In the genomic region with DNA sequence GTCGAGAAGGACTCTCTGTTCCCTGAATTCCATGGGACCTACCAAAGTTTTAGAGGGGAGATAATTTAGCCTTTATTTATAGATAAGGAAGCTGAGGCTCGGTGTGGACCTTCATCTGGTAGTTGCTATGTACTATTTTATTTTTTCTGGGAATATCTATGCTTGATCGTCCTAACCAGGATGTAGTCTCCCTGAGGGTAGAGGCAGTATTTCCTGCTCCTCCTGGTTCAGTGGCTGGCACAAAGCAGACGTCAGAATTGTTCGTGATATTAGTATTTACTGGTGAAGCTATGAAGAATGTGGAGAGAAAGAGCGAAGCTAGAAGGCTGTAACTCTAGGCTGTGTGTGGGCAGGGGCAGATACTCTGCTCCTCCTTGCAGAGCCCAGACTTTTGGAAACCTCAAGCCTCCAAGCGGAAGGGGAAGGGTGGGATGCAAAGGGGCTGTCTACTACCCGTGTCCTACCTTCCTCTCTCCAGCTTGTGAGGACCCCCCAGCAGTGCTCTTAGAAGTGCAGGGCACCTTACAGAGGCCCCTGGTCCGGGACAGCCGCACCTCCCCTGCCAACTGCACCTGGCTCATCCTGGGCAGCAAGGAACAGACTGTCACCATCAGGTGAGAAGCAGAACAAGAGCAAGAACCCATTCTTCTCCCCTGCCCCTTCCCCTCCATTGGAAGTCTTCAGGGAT, we compare ENCODE assay signal across 8 cellular contexts. TPM values are rescaled to one million over a fixed set of nuclear protein-coding genes. Genes with fewer than 3 reads are reported as not detected.
DNase-seq lines count a peak whose midpoint lies in the region; ATAC-seq, FAIRE-seq and TF ChIP-seq lines count a peak whose summit lies in the region.

No MANE protein-coding gene starts in this region.

- H3K36me3 ChIP-seq in WERI-Rb-1, result no peaks in the 10 kb centered on the region; the same call in 1 of the 2 replicates

- intact Hi-C loops in left colon (cut with DNase I, micrococcal nuclease), result no loop called here

- no peaks in the 10 kb centered on the region for H3K27me3 ChIP-seq in WERI-Rb-1 (ENCODE audit: insufficient read depth, low read depth, severe bottlenecking)

- FAIRE-seq in GM19239 (lab: Jason Lieb, UNC), result no peak

- no peak for TF ChIP-seq CTCF in GM12875 (IDR thresholded peaks at IDR 0.05; ENCODE audit: borderline replicate concordance, insufficient read depth, low read depth, low read length)
- TF ChIP-seq CTCF in WERI-Rb-1 (IDR thresholded peaks at IDR 0.05; ENCODE audit: low read depth, low read length), result no peak
- TF ChIP-seq CTCF in foreskin fibroblast (IDR thresholded peaks at IDR 0.05; ENCODE audit: low read depth, low read length), result no peak

- H3K9me3 ChIP-seq in WERI-Rb-1 (ENCODE audit: severe bottlenecking), result no peaks in the 10 kb centered on the region

- H3K27ac ChIP-seq in WERI-Rb-1, result peak overlapping the region; percentile 78; the same call in 1 of the 2 replicates

- H3K4me3 ChIP-seq in GM12875 (ENCODE audit: low read depth, low read length) (peak overlapping the region; percentile 73), WERI-Rb-1 (ENCODE audit: low read depth, low read length) (no peak overlapping the region; the same call in 1 of the 2 replicates), foreskin fibroblast (ENCODE audit: low read depth in 1 of 2, low read length in 2 of 2) (peak overlapping the region; percentile 86 to 87), skeletal muscle cell (ENCODE audit: low read depth, low read length) (peak overlapping the region; percentile 90)

- DNase-seq in WERI-Rb-1 (no peak), foreskin fibroblast (no peak), skeletal muscle cell (ENCODE audit: low read depth) (no peak), GM19239 (ENCODE audit: insufficient read length, low spot score) (no peak), left colon (no peak)

- ATAC-seq in GM18498 (IDR thresholded peaks at IDR 0.05; ENCODE audit: unreplicated experiment) (no peak), left colon (no peak), GM21529 (IDR thresholded peaks at IDR 0.05; ENCODE audit: unreplicated experiment) (no peak)

RNA-seq across cellular contexts. Expression of a gene that starts 1.4 kb away (rescaled TPM):
- total RNA-seq in left colon, result 100 to 1,000 TPM; 263 to 308 TPM

RNA-seq across cellular contexts. Expression of a gene that starts 10.0 kb away (rescaled TPM):
- under 1 TPM; 0.58 to 0.64 TPM for total RNA-seq in left colon

RNA-seq across cellular contexts. Expression of a gene that starts 36.6 kb away (rescaled TPM):
- 100 to 1,000 TPM in 1 of 2 donors, 10 to 100 TPM in 1; 83.0 to 101 TPM for total RNA-seq in left colon

RNA-seq across cellular contexts. Expression of a gene that starts 43.3 kb away (rescaled TPM):
- total RNA-seq in left colon, result 10 to 100 TPM; 64.5 to 81.0 TPM

RNA-seq across cellular contexts. Expression of a gene that starts 46.0 kb away (rescaled TPM):
- total RNA-seq in left colon, result 10 to 100 TPM; 60.4 to 81.9 TPM
